In the genomic region with DNA sequence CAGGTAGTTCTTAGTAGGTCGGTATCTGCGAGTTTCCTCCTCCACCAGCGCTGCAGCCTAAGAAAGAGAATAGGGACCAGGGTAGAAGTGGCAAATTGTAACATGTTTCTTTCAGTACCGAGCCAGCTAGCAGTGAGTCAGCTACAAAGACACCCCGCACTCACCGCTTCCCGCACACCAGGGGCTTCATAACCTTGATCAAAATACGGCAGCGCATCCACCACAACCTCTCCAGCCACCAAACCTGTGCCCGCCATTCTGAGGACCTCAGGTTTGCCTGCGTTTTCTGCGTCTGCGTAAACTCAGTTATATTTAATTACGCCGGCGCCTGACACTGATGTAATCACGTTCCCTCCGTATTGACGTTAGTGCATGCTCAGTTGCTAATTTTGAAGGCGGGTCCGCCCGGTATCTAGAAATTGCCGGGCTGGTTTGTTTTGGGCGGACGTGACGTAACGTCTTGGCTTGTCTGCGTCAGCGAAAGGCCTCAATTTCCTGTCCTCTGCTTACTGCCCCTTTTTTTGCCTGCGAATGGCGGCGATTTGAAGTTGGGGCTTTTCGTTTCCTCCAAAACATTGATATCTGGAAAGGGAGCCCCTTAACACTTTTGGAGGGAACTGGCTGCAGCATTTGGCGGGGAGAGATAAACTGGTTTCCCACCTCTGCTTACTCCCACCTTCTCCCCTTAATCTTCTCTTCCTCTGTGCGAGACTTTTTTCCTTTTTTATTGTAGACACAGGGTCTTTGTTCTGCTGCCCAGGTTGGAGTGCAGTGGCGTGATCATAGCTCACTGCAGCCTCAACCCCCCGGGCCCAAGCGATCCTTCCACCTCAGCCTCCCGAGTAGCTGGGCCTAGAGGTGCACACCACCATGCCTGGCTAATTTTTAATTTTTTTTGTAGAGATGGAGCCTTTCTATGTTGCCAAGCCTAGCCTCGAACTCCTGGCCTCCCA, we compare ENCODE assay signal across 8 cellular contexts. TPM values are rescaled to one million over a fixed set of nuclear protein-coding genes. Genes with fewer than 3 reads are reported as not detected.
DNase-seq lines count a peak whose midpoint lies in the region; ATAC-seq and TF ChIP-seq lines count a peak whose summit lies in the region.

Gene BCAS2, minus strand, starts transcription at position 281 of the 953 bp plus-strand sequence. Its CDS starts 24 bp downstream, at position 257.

- peak; percentile 83 for TF ChIP-seq POLR2A in IMR-90 (IDR thresholded peaks at IDR 0.05; ENCODE audit: low read depth, low read length)

- H3K18ac ChIP-seq in IMR-90 (ENCODE audit: low read depth, low read length): peak within 1 kb of the TSS; percentile 55

- peak; percentile 99 for DNase-seq in DMS 273 (lab: John Stamatoyannopoulos, UW; ENCODE audit: unreplicated experiment)
- peak; percentile 99 for DNase-seq in IMR-90
- DNase-seq in OCI-M1 (lab: John Stamatoyannopoulos, UW): peak; percentile 98
- DNase-seq in activated T-cell treated with anti-CD3 and anti-CD28 coated beads for 24 hours (ENCODE audit: low read depth): peak; percentile 94
- peak; percentile 93 for DNase-seq in epidermal melanocyte (ENCODE audit: insufficient read length, low spot score)
- DNase-seq in middle frontal gyrus (ENCODE audit: extremely low spot score, low spot score): peak; percentile 98
- DNase-seq in stimulated activated CD8-positive, alpha-beta memory T cell treated with anti-CD3 and anti-CD28 coated beads, Interleukin-2, amount 100 ng/mL, for 48 hours (ENCODE audit: low read depth in 2 of 2): peak; percentile 78 to 88

- H2BK15ac ChIP-seq in IMR-90 (ENCODE audit: low read depth, low read length): no peak within 1 kb of the TSS

- peak within 1 kb of the TSS; percentile 76 for H2BK5ac ChIP-seq in IMR-90 (ENCODE audit: low read depth, low read length, poor library complexity, severe bottlenecking)

- peak within 1 kb of the TSS; percentile 58; the same call in 1 of the 2 replicates for H2AK5ac ChIP-seq in IMR-90 (ENCODE audit: low read depth, low read length)

- H4K20me1 ChIP-seq in IMR-90 (ENCODE audit: insufficient read depth, low read length): no peaks in the 10 kb centered on the region

- peak within 1 kb of the TSS; percentile 26; the same call in 1 of the 2 replicates for H2BK120ac ChIP-seq in IMR-90 (ENCODE audit: low read depth, low read length)

- H3K79me1 ChIP-seq in IMR-90 (ENCODE audit: low read depth in 1 of 2, low read length in 2 of 2): peaks cover 11 to 22% of the 10 kb centered on the region in 2 experiments

- H4K5ac ChIP-seq in IMR-90 (ENCODE audit: low read depth, low read length): peak within 1 kb of the TSS; percentile 99

- no peaks in the 10 kb centered on the region; the same call in 1 of the 2 replicates for H3K4me1 ChIP-seq in IMR-90 (ENCODE audit: control insufficient read depth, insufficient read depth, low read length)

- 0% methylated on average over 15 of the region's 40 CpGs; no CpG with 5 or more reads in 1 of the 2 experiments for WGBS in IMR-90 (ENCODE audit: extremely low coverage in 2 of 2, insufficient read length in 1 of 2), 2 experiments

- dilution Hi-C loops in IMR-90 (cut with HindIII; ENCODE audit: low sequenced_read_pairs, unreplicated experiment): no loop called here

- H2BK20ac ChIP-seq in IMR-90 (ENCODE audit: low read depth, low read length): no peak within 1 kb of the TSS; the same call in none of the 2 replicates

- peak within 1 kb of the TSS; percentile 80 for H3K27ac ChIP-seq in IMR-90 (ENCODE audit: insufficient read depth, low read length)

- peak within 1 kb of the TSS; percentile 78 for H3K56ac ChIP-seq in IMR-90 (ENCODE audit: extremely low read depth, insufficient read depth, low read length)

- CTCF ChIA-PET in IMR-90 (lab: Yijun Ruan, JAX): interaction anchor here (0.6 kb wide), 1 partner anchor 8 kb away, joined by 3 read pairs; no protein-coding TSS in a partner anchor

- peak within 1 kb of the TSS; percentile 96 for H2AFZ ChIP-seq in IMR-90 (replicated peaks; ENCODE audit: low read length, poor library complexity)

- TF ChIP-seq RAD21 in IMR-90 (IDR thresholded peaks at IDR 0.05; ENCODE audit: low read length): no peak

- 0 out of 2 replicates have a peak, but pooled peaks cover 3% of the 10 kb centered on the region for H3K9me1 ChIP-seq in IMR-90 (ENCODE audit: insufficient read depth, low read length)

- H3K9ac ChIP-seq in IMR-90 (ENCODE audit: low read depth, low read length): peak within 1 kb of the TSS; percentile 88

- peak within 1 kb of the TSS; percentile 92 for H3K4ac ChIP-seq in IMR-90 (ENCODE audit: low read depth, low read length)

- TSS peak; percentile 87 for BruUV-seq in IMR-90 (replicated peaks; lab: Mats Ljungman, UMichigan)

- H2AK9ac ChIP-seq in IMR-90 (replicated peaks; ENCODE audit: low read depth, low read length, poor library complexity): peak within 1 kb of the TSS; percentile 79

- H3K4me2 ChIP-seq in IMR-90 (ENCODE audit: low read depth, low read length): peak within 1 kb of the TSS; percentile 95

- H4K8ac ChIP-seq in IMR-90 (ENCODE audit: low read depth in 2 of 2, low read length in 2 of 2): peak within 1 kb of the TSS; percentile 96 to 99

- peak within 1 kb of the TSS; percentile 69 for H4K91ac ChIP-seq in IMR-90 (ENCODE audit: insufficient read depth, low read depth, low read length)

- intact Hi-C loops in IMR-90 (cut with micrococcal nuclease): loop anchor here (2.0 to 5.0 kb wide), 3 partner anchors 89 to 604 kb away; partner anchors contain the start of genes DENND2C, NRAS and OLFML3

- peak within 1 kb of the TSS; percentile 75 for H3K4me3 ChIP-seq in IMR-90 (ENCODE audit: insufficient read depth, low read depth, low read length)

- no peaks in the 10 kb centered on the region for H3K9me3 ChIP-seq in IMR-90 (ENCODE audit: control insufficient read depth, insufficient read depth, low read length)

- POLR2A ChIA-PET in IMR-90 (lab: Charles Lee; ENCODE audit: unreplicated experiment): no interaction called here

- ATAC-seq in GM21528 (IDR thresholded peaks at IDR 0.05; ENCODE audit: low FRiP score, unreplicated experiment) (peak; percentile 99), IMR-90 (ENCODE audit: low read depth) (peak; percentile 99)

- peak within 1 kb of the TSS; percentile 86; the same call in 1 of the 2 replicates for H3K23ac ChIP-seq in IMR-90 (ENCODE audit: low read depth, low read length)

- no peak for TF ChIP-seq CTCF in IMR-90 (conservative IDR thresholded peaks at IDR 0.05; ENCODE audit: low read depth, low read length)

- H3K36me3 ChIP-seq in IMR-90 (ENCODE audit: control insufficient read depth, insufficient read depth, low read length): peaks cover 4% of the 10 kb centered on the region

- no peaks in the 10 kb centered on the region for H3K27me3 ChIP-seq in IMR-90 (ENCODE audit: control insufficient read depth, insufficient read depth, low read length)

- in situ Hi-C loops in IMR-90 (cut with MboI; ENCODE audit: low sequenced_read_pairs): no loop called here

- peak within 1 kb of the TSS; percentile 96 for H3K14ac ChIP-seq in IMR-90 (replicated peaks; ENCODE audit: low read depth, low read length)

TF ChIP-seq in IMR-90, 13 proteins besides CTCF, POLR2A, EP300 and RAD21:
- TF ChIP-seq MXI1 (IDR thresholded peaks at IDR 0.05; ENCODE audit: borderline replicate concordance, low read depth, low read length) (peak; percentile 81), CEBPB (IDR thresholded peaks at IDR 0.05; ENCODE audit: low read depth, low read length) (peak; percentile 70), CHD1 (IDR thresholded peaks at IDR 0.05; ENCODE audit: low read depth, low read length) (no peak), BHLHE40 (IDR thresholded peaks at IDR 0.05; ENCODE audit: low read depth, low read length) (peak; percentile 62; the same call in 1 of the 2 replicates), RCOR1 (IDR thresholded peaks at IDR 0.05; ENCODE audit: insufficient replicate concordance, low read length) (no peak), MAZ (IDR thresholded peaks at IDR 0.05; ENCODE audit: borderline replicate concordance, low read depth, low read length) (no peak), RFX5 (IDR thresholded peaks at IDR 0.05; ENCODE audit: low read depth, low read length) (no peak), NFE2L2 (IDR thresholded peaks at IDR 0.05; ENCODE audit: low read depth, low read length) (no peak), FOS (IDR thresholded peaks at IDR 0.05; ENCODE audit: low read depth, low read length) (no peak), SMC3 (IDR thresholded peaks at IDR 0.05; ENCODE audit: low read depth, low read length) (no peak), MAFK (IDR thresholded peaks at IDR 0.05; ENCODE audit: low read depth, low read length) (peak; percentile 70), USF2 (IDR thresholded peaks at IDR 0.05; ENCODE audit: low read depth, low read length) (no peak; the same call in 1 of the 2 replicates)
TF ChIP-seq in IMR-90: peak in this region for 4.

RNA-seq across cellular contexts. Expression of gene BCAS2, which starts in this region (rescaled TPM):
- 15.4 and 39.4 TPM in 2 replicates for total RNA-seq in IMR-90 (2012; rRNA removed)
- polyA plus RNA-seq in IMR-90 (2012; rRNA removed): 20.2 and 23.1 TPM in 2 replicates
- 3.1 and 6.4 TPM in 2 replicates for polyA plus RNA-seq in IMR-90 (2012; cell fraction: cytosol; rRNA removed)
- polyA plus RNA-seq in IMR-90 (2012; cell fraction: nucleus; rRNA removed; ENCODE audit: low replicate concordance): 0.85 and 4.2 TPM in 2 replicates

Comparison
In these comparisons a context has a peak if more than half of its experiments do, and no peak if none do; other contexts are left out.
1. Peak in every context shown above with its lines: DNase-seq, ATAC-seq, H3K4me3 ChIP-seq and H3K27ac ChIP-seq.